ENCODE assay signal across 8 cellular contexts in genomic region chr17:10698116-10698818, GRCh38. TPM values are rescaled to one million over a fixed set of nuclear protein-coding genes. Genes with fewer than 3 reads are reported as not detected.
DNase-seq lines count a peak whose midpoint lies in the region; ATAC-seq and TF ChIP-seq lines count a peak whose summit lies in the region.

No MANE protein-coding gene starts in this region.

- no peaks in the 10 kb centered on the region for H3K9me2 ChIP-seq in DOHH2 (replicated peaks; ENCODE audit: control insufficient read depth, low read length)

- H3F3A ChIP-seq in DOHH2 (ENCODE audit: control insufficient read depth, insufficient read depth), result no peaks in the 10 kb centered on the region

- in situ Hi-C loops in brain microvascular endothelial cell (cut with HindIII; ENCODE audit: low pct_ligation_motif_present, low sequenced_read_pairs), result no loop called here

- H4K20me1 ChIP-seq in DOHH2 (ENCODE audit: control insufficient read depth, insufficient read depth, low read depth, low read length), result 0 out of 2 replicates have a peak, but pooled peaks cover 6% of the 10 kb centered on the region

- intact Hi-C loops in testis (cut with DNase I; ENCODE audit: low total_unique reads), result no loop called here

- ATAC-seq in GM21825 (IDR thresholded peaks at IDR 0.05; ENCODE audit: unreplicated experiment) (no peak), HG02981 (IDR thresholded peaks at IDR 0.05; ENCODE audit: unreplicated experiment) (no peak)

- H3K4me3 ChIP-seq in DOHH2 (ENCODE audit: low read length), result peak overlapping the region; percentile 95
- peak overlapping the region; percentile 93 for H3K4me3 ChIP-seq in brain microvascular endothelial cell (ENCODE audit: low read depth, low read length)
- H3K4me3 ChIP-seq in testis, result peak overlapping the region; percentile 80 to 97

- TF ChIP-seq CTCF in DOHH2 (IDR thresholded peaks at IDR 0.05; ENCODE audit: low read depth, low read length, poor library complexity, severe bottlenecking), result no peak
- TF ChIP-seq CTCF in brain microvascular endothelial cell (IDR thresholded peaks at IDR 0.05; ENCODE audit: low read depth, low read length, missing control alignments), result no peak
- no peak for TF ChIP-seq CTCF in testis (IDR thresholded peaks at IDR 0.05)

- DNase-seq in M059J (ENCODE audit: low read depth) (peak; percentile 7), brain microvascular endothelial cell (peak; percentile 12), testis (peak; percentile 42), NCI-H1105 treated with DMSO at 0.1 percent for 48 hours (lab: John Stamatoyannopoulos, UW) (no peak)

- peak overlapping the region; percentile 83 for H3K4me2 ChIP-seq in DOHH2 (ENCODE audit: low read length)

- H3K79me2 ChIP-seq in DOHH2 (ENCODE audit: control insufficient read depth, low read length), result peaks cover 65% of the 10 kb centered on the region

- H3K27me3 ChIP-seq in DOHH2 (ENCODE audit: control insufficient read depth, low read length) (no peaks in the 10 kb centered on the region), brain microvascular endothelial cell (replicated peaks) (no peaks in the 10 kb centered on the region), layer of hippocampus (ENCODE audit: control insufficient read depth, insufficient read depth, low read length) (no peaks in the 10 kb centered on the region), testis (no peaks in the 10 kb centered on the region)

- H3K36me3 ChIP-seq in DOHH2 (ENCODE audit: control insufficient read depth, low read length) (peaks cover 37% of the 10 kb centered on the region), brain microvascular endothelial cell (replicated peaks) (peaks cover 10% of the 10 kb centered on the region), testis (ENCODE audit: low read depth, missing control alignments) (no peaks in the 10 kb centered on the region)

- 3 to 7% methylated on average over 17 of the region's 17 CpGs for WGBS in testis, 2 donors

- TF ChIP-seq POLR2A in testis (IDR thresholded peaks at IDR 0.05), result no peak

- H3K9me3 ChIP-seq in DOHH2 (ENCODE audit: control insufficient read depth, insufficient read depth, low read length) (no peaks in the 10 kb centered on the region), testis (no peaks in the 10 kb centered on the region)

- H3K4me1 ChIP-seq in DOHH2 (ENCODE audit: control insufficient read depth, low read length) (peaks cover 21% of the 10 kb centered on the region), testis (peaks cover 13% of the 10 kb centered on the region)

- H3K27ac ChIP-seq in DOHH2 (ENCODE audit: low read depth, low read length), result peak overlapping the region; percentile 69
- peak overlapping the region; percentile 75 for H3K27ac ChIP-seq in brain microvascular endothelial cell
- H3K27ac ChIP-seq in layer of hippocampus (ENCODE audit: low read depth, low read length), result peak overlapping the region; percentile 74
- H3K27ac ChIP-seq in testis, result peak overlapping the region; percentile 86 to 95

RNA-seq across cellular contexts. Expression of gene ADPRM, which starts 0.9 kb away (rescaled TPM):
- total RNA-seq in M059J (2014; rRNA removed; shearing (Covaris generic)), result 3.5 and 9.5 TPM in 2 replicates
- 10 to 100 TPM in 1 of 2 donors, 1 to 10 TPM in 1; 8.0 to 13.8 TPM for total RNA-seq in testis
- 9.0 TPM for polyA plus RNA-seq in testis (ENCODE audit: insufficient read depth, low read depth, low replicate concordance)

RNA-seq across cellular contexts. Expression of gene SCO1, which starts 0.9 kb away (rescaled TPM):
- total RNA-seq in M059J (2014; rRNA removed; shearing (Covaris generic)), result 19.9 and 29.5 TPM in 2 replicates
- 10 to 100 TPM; 23.9 to 31.9 TPM for total RNA-seq in testis
- polyA plus RNA-seq in testis (ENCODE audit: insufficient read depth, low read depth, low replicate concordance), result 25.7 TPM

RNA-seq across cellular contexts. Expression of gene TMEM220, which starts 31.6 kb away (rescaled TPM):
- 0.32 TPM in 1 of 2 replicates, not detected in the other for total RNA-seq in M059J (2014; rRNA removed; shearing (Covaris generic))
- 10 to 100 TPM; 16.2 to 22.2 TPM for total RNA-seq in testis
- polyA plus RNA-seq in testis (ENCODE audit: insufficient read depth, low read depth, low replicate concordance), result 53.1 TPM

RNA-seq across cellular contexts. Expression of gene MYH3, which starts 41.2 kb away (rescaled TPM):
- under 0.01 and 0.30 TPM in 2 replicates for total RNA-seq in M059J (2014; rRNA removed; shearing (Covaris generic))
- total RNA-seq in testis, result 10 to 100 TPM; 18.1 to 19.3 TPM
- 35.3 TPM for polyA plus RNA-seq in testis (ENCODE audit: insufficient read depth, low read depth, low replicate concordance)

Comparison
In these comparisons a context has a peak if more than half of its experiments do, and no peak if none do; other contexts are left out.
1. RNA of gene TMEM220, which starts 31.6 kb away (total RNA-seq): 16.2 to 22.2 TPM in testis; 0.32 TPM in M059J; every median in the first group is over 10 times any median in the second.
2. Peak in every context shown above with its lines, with median percentiles within 50 percentile points of each other: H3K27ac ChIP-seq and H3K4me3 ChIP-seq.